Comparison of ENCODE assay signal across 1 cellular context in the genomic region with DNA sequence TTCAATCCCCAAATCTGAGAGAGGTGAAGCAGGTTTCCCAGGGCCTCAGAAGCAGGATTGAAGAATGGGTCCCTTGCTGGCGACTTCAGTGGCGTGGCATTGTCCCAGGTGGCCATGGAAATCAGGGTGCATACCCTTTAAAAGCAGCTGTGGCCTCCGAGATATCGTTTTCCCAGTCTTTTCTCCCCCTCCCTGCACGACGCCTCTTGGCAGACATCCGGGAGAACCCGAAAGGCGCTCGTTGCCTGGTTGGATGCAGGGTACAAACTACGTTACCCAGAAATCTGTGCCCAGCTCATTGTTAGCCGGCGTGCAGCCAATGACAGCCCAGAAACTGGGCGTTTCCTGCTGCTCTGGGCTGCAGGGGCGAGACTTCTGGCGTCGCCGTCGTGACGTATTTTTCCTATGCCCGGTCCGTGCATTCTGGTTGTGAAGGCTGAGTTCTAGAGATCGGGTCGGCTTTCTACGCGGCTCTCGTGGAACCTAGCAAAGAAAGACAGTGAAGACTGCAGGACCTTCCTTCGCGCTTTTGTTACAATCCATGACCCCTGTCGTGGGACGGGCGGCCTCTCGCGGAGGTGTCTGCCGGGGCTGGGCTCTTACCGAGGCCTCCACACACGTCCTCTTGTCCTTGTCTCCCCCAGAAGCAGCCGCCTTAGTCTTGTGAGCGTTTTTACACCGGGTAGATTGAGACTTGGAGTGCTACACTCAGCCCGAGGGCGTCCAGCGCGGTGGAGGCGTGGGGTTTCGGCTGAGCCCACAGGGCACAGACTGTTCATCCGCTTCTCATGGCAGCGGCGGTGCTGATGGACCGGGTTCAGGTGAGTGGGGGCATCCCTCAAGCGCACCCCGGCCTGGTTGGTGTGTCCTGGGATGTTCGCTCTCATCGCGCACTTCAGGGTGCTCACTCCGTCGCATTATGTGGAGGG.
A peak's percentile ranks its signal among the peaks of the same experiment; 100 is the strongest.
TF ChIP-seq lines count a peak whose summit lies in the region.

A gene (plus strand): TSS at position 395 of the 929 bp plus-strand sequence. CDS start 394 bp downstream, at position 789.

TF ChIP-seq in HepG2, 621 proteins besides CTCF, POLR2A, EP300 and RAD21 (continued from another document and continues in another):
- TF ChIP-seq, protein P1, sequence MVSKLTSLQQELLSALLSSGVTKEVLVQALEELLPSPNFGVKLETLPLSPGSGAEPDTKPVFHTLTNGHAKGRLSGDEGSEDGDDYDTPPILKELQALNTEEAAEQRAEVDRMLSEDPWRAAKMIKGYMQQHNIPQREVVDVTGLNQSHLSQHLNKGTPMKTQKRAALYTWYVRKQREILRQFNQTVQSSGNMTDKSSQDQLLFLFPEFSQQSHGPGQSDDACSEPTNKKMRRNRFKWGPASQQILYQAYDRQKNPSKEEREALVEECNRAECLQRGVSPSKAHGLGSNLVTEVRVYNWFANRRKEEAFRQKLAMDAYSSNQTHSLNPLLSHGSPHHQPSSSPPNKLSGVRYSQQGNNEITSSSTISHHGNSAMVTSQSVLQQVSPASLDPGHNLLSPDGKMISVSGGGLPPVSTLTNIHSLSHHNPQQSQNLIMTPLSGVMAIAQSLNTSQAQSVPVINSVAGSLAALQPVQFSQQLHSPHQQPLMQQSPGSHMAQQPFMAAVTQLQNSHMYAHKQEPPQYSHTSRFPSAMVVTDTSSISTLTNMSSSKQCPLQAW (CRISPR knock-in tag; IDR thresholded peaks at IDR 0.05) = peak; percentile 16; the same call in 1 of the 2 replicates
- no peak for TF ChIP-seq ZNF577 (CRISPR knock-in tag; IDR thresholded peaks at IDR 0.05; ENCODE audit: borderline replicate concordance, low read depth)
- no peak for TF ChIP-seq PTBP1 (IDR thresholded peaks at IDR 0.05; ENCODE audit: low read depth, low read length, poor library complexity, severe bottlenecking)
- TF ChIP-seq CREB1 (IDR thresholded peaks at IDR 0.05) = peak; percentile 96
- peak; percentile 99 for TF ChIP-seq CREB1 (CRISPR knock-in tag; IDR thresholded peaks at IDR 0.05)
- TF ChIP-seq, protein P2, sequence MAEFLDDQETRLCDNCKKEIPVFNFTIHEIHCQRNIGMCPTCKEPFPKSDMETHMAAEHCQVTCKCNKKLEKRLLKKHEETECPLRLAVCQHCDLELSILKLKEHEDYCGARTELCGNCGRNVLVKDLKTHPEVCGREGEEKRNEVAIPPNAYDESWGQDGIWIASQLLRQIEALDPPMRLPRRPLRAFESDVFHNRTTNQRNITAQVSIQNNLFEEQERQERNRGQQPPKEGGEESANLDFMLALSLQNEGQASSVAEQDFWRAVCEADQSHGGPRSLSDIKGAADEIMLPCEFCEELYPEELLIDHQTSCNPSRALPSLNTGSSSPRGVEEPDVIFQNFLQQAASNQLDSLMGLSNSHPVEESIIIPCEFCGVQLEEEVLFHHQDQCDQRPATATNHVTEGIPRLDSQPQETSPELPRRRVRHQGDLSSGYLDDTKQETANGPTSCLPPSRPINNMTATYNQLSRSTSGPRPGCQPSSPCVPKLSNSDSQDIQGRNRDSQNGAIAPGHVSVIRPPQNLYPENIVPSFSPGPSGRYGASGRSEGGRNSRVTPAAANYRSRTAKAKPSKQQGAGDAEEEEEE (CRISPR knock-in tag; IDR thresholded peaks at IDR 0.05; ENCODE audit: borderline replicate concordance) = no peak
- TF ChIP-seq HOXA9 (CRISPR knock-in tag; IDR thresholded peaks at IDR 0.05; ENCODE audit: borderline replicate concordance) = no peak
- TF ChIP-seq, protein P3, sequence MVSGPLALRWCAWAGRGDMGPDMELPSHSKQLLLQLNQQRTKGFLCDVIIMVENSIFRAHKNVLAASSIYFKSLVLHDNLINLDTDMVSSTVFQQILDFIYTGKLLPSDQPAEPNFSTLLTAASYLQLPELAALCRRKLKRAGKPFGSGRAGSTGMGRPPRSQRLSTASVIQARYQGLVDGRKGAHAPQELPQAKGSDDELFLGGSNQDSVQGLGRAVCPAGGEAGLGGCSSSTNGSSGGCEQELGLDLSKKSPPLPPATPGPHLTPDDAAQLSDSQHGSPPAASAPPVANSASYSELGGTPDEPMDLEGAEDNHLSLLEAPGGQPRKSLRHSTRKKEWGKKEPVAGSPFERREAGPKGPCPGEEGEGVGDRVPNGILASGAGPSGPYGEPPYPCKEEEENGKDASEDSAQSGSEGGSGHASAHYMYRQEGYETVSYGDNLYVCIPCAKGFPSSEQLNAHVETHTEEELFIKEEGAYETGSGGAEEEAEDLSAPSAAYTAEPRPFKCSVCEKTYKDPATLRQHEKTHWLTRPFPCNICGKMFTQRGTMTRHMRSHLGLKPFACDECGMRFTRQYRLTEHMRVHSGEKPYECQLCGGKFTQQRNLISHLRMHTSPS (CRISPR knock-in tag; IDR thresholded peaks at IDR 0.05; ENCODE audit: low read depth) = 0 out of 2 replicates have a peak, but pooled peaks have one; percentile 14
- TF ChIP-seq HOXD1 (CRISPR knock-in tag; IDR thresholded peaks at IDR 0.05) = no peak
- no peak for TF ChIP-seq SP1 (IDR thresholded peaks at IDR 0.05)
- peak; percentile 84 for TF ChIP-seq SP1 (CRISPR knock-in tag; IDR thresholded peaks at IDR 0.05)
- no peak for TF ChIP-seq ZNF34 (CRISPR knock-in tag; IDR thresholded peaks at IDR 0.05; ENCODE audit: borderline replicate concordance)
- TF ChIP-seq SKI (IDR thresholded peaks at IDR 0.05; ENCODE audit: partially characterized antibody) = no peak
- TF ChIP-seq ETV5 (CRISPR knock-in tag; IDR thresholded peaks at IDR 0.05; ENCODE audit: borderline replicate concordance) = peak; percentile 48
- TF ChIP-seq SOX6 (IDR thresholded peaks at IDR 0.05) = no peak
- TF ChIP-seq SOX6 (CRISPR knock-in tag; IDR thresholded peaks at IDR 0.05) = peak; percentile 80
- TF ChIP-seq, protein P4, sequence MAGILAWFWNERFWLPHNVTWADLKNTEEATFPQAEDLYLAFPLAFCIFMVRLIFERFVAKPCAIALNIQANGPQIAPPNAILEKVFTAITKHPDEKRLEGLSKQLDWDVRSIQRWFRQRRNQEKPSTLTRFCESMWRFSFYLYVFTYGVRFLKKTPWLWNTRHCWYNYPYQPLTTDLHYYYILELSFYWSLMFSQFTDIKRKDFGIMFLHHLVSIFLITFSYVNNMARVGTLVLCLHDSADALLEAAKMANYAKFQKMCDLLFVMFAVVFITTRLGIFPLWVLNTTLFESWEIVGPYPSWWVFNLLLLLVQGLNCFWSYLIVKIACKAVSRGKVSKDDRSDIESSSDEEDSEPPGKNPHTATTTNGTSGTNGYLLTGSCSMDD (CRISPR knock-in tag; IDR thresholded peaks at IDR 0.05) = no peak
- TF ChIP-seq KMT2B (CRISPR knock-in tag; IDR thresholded peaks at IDR 0.05) = peak; percentile 83
- TF ChIP-seq, protein P5, sequence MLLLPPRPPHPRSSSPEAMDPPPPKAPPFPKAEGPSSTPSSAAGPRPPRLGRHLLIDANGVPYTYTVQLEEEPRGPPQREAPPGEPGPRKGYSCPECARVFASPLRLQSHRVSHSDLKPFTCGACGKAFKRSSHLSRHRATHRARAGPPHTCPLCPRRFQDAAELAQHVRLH (CRISPR knock-in tag; IDR thresholded peaks at IDR 0.05; ENCODE audit: borderline replicate concordance, low read depth) = peak; percentile 50; the same call in 1 of the 2 replicates
- TF ChIP-seq, protein P6, sequence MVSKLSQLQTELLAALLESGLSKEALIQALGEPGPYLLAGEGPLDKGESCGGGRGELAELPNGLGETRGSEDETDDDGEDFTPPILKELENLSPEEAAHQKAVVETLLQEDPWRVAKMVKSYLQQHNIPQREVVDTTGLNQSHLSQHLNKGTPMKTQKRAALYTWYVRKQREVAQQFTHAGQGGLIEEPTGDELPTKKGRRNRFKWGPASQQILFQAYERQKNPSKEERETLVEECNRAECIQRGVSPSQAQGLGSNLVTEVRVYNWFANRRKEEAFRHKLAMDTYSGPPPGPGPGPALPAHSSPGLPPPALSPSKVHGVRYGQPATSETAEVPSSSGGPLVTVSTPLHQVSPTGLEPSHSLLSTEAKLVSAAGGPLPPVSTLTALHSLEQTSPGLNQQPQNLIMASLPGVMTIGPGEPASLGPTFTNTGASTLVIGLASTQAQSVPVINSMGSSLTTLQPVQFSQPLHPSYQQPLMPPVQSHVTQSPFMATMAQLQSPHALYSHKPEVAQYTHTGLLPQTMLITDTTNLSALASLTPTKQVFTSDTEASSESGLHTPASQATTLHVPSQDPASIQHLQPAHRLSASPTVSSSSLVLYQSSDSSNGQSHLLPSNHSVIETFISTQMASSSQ (IDR thresholded peaks at IDR 0.05; ENCODE audit: low read depth) = no peak
- TF ChIP-seq, protein P6 (CRISPR knock-in tag; IDR thresholded peaks at IDR 0.05; ENCODE audit: borderline replicate concordance) = no peak; the same call in 1 of the 2 replicates
- TF ChIP-seq CEBPB (IDR thresholded peaks at IDR 0.05; ENCODE audit: borderline replicate concordance, low read depth, low read length) = no peak
- peak; percentile 56; the same call in 1 of the 2 replicates for TF ChIP-seq NRL (CRISPR knock-in tag; IDR thresholded peaks at IDR 0.05; ENCODE audit: borderline replicate concordance)
- peak; percentile 83 for TF ChIP-seq POGZ (CRISPR knock-in tag; IDR thresholded peaks at IDR 0.05)
- TF ChIP-seq KLF15 (CRISPR knock-in tag; IDR thresholded peaks at IDR 0.05; ENCODE audit: borderline replicate concordance) = no peak
- TF ChIP-seq, protein P7, sequence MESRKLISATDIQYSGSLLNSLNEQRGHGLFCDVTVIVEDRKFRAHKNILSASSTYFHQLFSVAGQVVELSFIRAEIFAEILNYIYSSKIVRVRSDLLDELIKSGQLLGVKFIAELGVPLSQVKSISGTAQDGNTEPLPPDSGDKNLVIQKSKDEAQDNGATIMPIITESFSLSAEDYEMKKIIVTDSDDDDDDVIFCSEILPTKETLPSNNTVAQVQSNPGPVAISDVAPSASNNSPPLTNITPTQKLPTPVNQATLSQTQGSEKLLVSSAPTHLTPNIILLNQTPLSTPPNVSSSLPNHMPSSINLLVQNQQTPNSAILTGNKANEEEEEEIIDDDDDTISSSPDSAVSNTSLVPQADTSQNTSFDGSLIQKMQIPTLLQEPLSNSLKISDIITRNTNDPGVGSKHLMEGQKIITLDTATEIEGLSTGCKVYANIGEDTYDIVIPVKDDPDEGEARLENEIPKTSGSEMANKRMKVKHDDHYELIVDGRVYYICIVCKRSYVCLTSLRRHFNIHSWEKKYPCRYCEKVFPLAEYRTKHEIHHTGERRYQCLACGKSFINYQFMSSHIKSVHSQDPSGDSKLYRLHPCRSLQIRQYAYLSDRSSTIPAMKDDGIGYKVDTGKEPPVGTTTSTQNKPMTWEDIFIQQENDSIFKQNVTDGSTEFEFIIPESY (CRISPR knock-in tag; IDR thresholded peaks at IDR 0.05) = no peak
- TF ChIP-seq ZNF205 (CRISPR knock-in tag; IDR thresholded peaks at IDR 0.05) = no peak
- TF ChIP-seq ZMAT3 (CRISPR knock-in tag; conservative IDR thresholded peaks at IDR 0.05) = 0 out of 2 replicates have a peak, but pooled peaks have one; percentile 46
- TF ChIP-seq ZSCAN22 (CRISPR knock-in tag; IDR thresholded peaks at IDR 0.05) = no peak
- no peak for TF ChIP-seq TAF15 (IDR thresholded peaks at IDR 0.05; ENCODE audit: low read depth, low read length, poor library complexity, severe bottlenecking)
- no peak for TF ChIP-seq ZNF772 (CRISPR knock-in tag; IDR thresholded peaks at IDR 0.05)
- TF ChIP-seq ZNF256 (CRISPR knock-in tag; conservative IDR thresholded peaks at IDR 0.05) = no peak
- TF ChIP-seq KLF16 (CRISPR knock-in tag; IDR thresholded peaks at IDR 0.05) = no peak; a peak in 1 of 4 replicates
- TF ChIP-seq, protein P8, sequence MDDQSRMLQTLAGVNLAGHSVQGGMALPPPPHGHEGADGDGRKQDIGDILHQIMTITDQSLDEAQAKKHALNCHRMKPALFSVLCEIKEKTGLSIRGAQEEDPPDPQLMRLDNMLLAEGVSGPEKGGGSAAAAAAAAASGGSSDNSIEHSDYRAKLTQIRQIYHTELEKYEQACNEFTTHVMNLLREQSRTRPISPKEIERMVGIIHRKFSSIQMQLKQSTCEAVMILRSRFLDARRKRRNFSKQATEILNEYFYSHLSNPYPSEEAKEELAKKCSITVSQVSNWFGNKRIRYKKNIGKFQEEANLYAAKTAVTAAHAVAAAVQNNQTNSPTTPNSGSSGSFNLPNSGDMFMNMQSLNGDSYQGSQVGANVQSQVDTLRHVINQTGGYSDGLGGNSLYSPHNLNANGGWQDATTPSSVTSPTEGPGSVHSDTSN (CRISPR knock-in tag; IDR thresholded peaks at IDR 0.05; ENCODE audit: borderline replicate concordance) = no peak
- no peak for TF ChIP-seq HOXA7 (CRISPR knock-in tag; IDR thresholded peaks at IDR 0.05)
- TF ChIP-seq, protein P9, sequence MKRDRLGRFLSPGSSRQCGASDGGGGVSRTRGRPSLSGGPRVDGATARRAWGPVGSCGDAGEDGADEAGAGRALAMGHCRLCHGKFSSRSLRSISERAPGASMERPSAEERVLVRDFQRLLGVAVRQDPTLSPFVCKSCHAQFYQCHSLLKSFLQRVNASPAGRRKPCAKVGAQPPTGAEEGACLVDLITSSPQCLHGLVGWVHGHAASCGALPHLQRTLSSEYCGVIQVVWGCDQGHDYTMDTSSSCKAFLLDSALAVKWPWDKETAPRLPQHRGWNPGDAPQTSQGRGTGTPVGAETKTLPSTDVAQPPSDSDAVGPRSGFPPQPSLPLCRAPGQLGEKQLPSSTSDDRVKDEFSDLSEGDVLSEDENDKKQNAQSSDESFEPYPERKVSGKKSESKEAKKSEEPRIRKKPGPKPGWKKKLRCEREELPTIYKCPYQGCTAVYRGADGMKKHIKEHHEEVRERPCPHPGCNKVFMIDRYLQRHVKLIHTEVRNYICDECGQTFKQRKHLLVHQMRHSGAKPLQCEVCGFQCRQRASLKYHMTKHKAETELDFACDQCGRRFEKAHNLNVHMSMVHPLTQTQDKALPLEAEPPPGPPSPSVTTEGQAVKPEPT (CRISPR knock-in tag; IDR thresholded peaks at IDR 0.05; ENCODE audit: low read depth) = 0 out of 2 replicates have a peak, but pooled peaks have one; percentile 42
- TF ChIP-seq, protein P10, sequence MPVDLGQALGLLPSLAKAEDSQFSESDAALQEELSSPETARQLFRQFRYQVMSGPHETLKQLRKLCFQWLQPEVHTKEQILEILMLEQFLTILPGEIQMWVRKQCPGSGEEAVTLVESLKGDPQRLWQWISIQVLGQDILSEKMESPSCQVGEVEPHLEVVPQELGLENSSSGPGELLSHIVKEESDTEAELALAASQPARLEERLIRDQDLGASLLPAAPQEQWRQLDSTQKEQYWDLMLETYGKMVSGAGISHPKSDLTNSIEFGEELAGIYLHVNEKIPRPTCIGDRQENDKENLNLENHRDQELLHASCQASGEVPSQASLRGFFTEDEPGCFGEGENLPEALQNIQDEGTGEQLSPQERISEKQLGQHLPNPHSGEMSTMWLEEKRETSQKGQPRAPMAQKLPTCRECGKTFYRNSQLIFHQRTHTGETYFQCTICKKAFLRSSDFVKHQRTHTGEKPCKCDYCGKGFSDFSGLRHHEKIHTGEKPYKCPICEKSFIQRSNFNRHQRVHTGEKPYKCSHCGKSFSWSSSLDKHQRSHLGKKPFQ (CRISPR knock-in tag; IDR thresholded peaks at IDR 0.05; ENCODE audit: insufficient replicate concordance) = no peak
- TF ChIP-seq ZNF607 (CRISPR knock-in tag; IDR thresholded peaks at IDR 0.05; ENCODE audit: borderline replicate concordance) = no peak; the same call in 1 of the 2 replicates
- no peak for TF ChIP-seq SMYD3 (CRISPR knock-in tag; IDR thresholded peaks at IDR 0.05)
